7 cellular contexts compared by ENCODE assay signal in the genomic region with DNA sequence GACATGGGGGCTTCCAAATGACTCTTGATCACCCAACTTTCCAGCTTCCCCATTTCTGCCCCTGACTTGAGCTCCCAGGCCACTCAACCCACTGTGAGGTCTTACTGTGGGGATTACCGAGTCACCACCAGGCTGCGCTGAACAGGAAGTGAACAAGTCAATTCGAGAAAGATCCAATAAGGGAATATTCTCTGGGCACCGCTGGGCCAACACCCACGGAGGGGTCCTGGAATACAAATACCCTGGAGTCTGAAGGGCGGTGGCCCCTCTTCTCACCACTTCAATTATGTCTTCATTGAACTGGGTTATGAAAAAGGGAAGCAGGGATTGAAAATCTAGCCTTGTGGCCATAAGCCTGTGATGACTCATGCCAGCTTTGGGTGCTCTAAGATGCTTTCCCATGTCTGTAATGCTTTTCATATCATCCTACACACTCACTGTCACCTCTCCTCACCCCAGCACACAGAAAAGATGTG. TPM values are rescaled to one million over a fixed set of nuclear protein-coding genes. Genes with fewer than 3 reads are reported as not detected.
DNase-seq lines count a peak whose midpoint lies in the region; ATAC-seq and TF ChIP-seq lines count a peak whose summit lies in the region.

No MANE protein-coding gene starts in this region.

- DNase-seq in GM23338 (ENCODE audit: low spot score) (no peak), LHCN-M2 (ENCODE audit: low read depth) (peak; percentile 1), vagina (ENCODE audit: extremely low spot score in 2 of 2) (peak; percentile 61 to 69), NCI-H1417 (lab: John Stamatoyannopoulos, UW) (no peak), cerebellar nuclear complex (lab: John Stamatoyannopoulos, UW) (no peak)
- no peak for DNase-seq in effector memory CD8-positive, alpha-beta T cell

- peaks cover 98% of the 10 kb centered on the region for H3K4me1 ChIP-seq in GM23338 (ENCODE audit: insufficient read depth)
- H3K4me1 ChIP-seq in vagina = peaks cover 27% of the 10 kb centered on the region

- no peak overlapping the region for H3K4me3 ChIP-seq in GM23338
- no peak overlapping the region for H3K4me3 ChIP-seq in vagina

- H3K4me3 Mint-ChIP-seq in GM23338 = peak overlapping the region; percentile 26; the same call in 1 of the 3 replicates
- H3K4me3 Mint-ChIP-seq in effector memory CD8-positive, alpha-beta T cell = no peak overlapping the region

- ATAC-seq in GM18517 (IDR thresholded peaks at IDR 0.05; ENCODE audit: unreplicated experiment) (peak; percentile 94), GM23338 (no peak)
- peak; percentile 29 for ATAC-seq in effector memory CD8-positive, alpha-beta T cell (replicated peaks)

- 0 out of 2 replicates have a peak, but pooled peaks cover 3% of the 10 kb centered on the region for H3K9me2 ChIP-seq in GM23338 (ENCODE audit: insufficient read depth)

- peak overlapping the region; percentile 37; the same call in 1 of the 2 replicates for H3K27ac Mint-ChIP-seq in GM23338
- H3K27ac Mint-ChIP-seq in effector memory CD8-positive, alpha-beta T cell = no peak overlapping the region

- H3K27me3 ChIP-seq in GM23338 (ENCODE audit: insufficient read depth) (no peaks in the 10 kb centered on the region), vagina (no peaks in the 10 kb centered on the region)

- intact Hi-C loops in vagina (cut with DNase I) = no loop called here

- peaks cover 45% of the 10 kb centered on the region for H4K20me1 ChIP-seq in GM23338 (replicated peaks; ENCODE audit: insufficient read depth)

- H3K9me3 ChIP-seq in vagina = no peaks in the 10 kb centered on the region

- no peaks in the 10 kb centered on the region; the same call in 1 of the 2 replicates for H3F3A ChIP-seq in GM23338 (replicated peaks; ENCODE audit: low read depth)

- peaks cover 19% of the 10 kb centered on the region for H3K27me3 Mint-ChIP-seq in GM23338 (ENCODE audit: insufficient read depth, low read depth, poor library complexity)
- peaks cover 23 to 40% of the 10 kb centered on the region in 2 donors for H3K27me3 Mint-ChIP-seq in effector memory CD8-positive, alpha-beta T cell

- H3K36me3 Mint-ChIP-seq in GM23338 (ENCODE audit: low read depth) = peaks cover 37% of the 10 kb centered on the region
- H3K36me3 Mint-ChIP-seq in effector memory CD8-positive, alpha-beta T cell (ENCODE audit: insufficient read depth) = no peaks in the 10 kb centered on the region

- TF ChIP-seq POLR2A in vagina (IDR thresholded peaks at IDR 0.05) = no peak

- H3K27ac ChIP-seq in GM23338 (ENCODE audit: low read depth) = peak overlapping the region; percentile 68; the same call in 1 of the 2 replicates
- H3K27ac ChIP-seq in vagina = peak overlapping the region; percentile 39

- peaks cover 99% of the 10 kb centered on the region for H3K79me2 ChIP-seq in GM23338 (replicated peaks; ENCODE audit: insufficient read depth)

- no peaks in the 10 kb centered on the region for H3K36me3 ChIP-seq in GM23338 (ENCODE audit: insufficient read depth)
- no peaks in the 10 kb centered on the region for H3K36me3 ChIP-seq in vagina

- H3K4me1 Mint-ChIP-seq in GM23338 = peaks cover 80% of the 10 kb centered on the region
- no peaks in the 10 kb centered on the region for H3K4me1 Mint-ChIP-seq in effector memory CD8-positive, alpha-beta T cell (ENCODE audit: low read depth in 2 of 2)

- 0 out of 4 replicates have a peak, but pooled peaks of 1 of the 2 experiments have one; percentile 12 for TF ChIP-seq CTCF in GM23338 (conservative IDR thresholded peaks at IDR 0.05; ENCODE audit: low read depth in 2 of 2)
- no peak for TF ChIP-seq CTCF in vagina (IDR thresholded peaks at IDR 0.05)

- no peak overlapping the region for H2AFZ ChIP-seq in GM23338

- H3K9me3 Mint-ChIP-seq in GM23338 = no peaks in the 10 kb centered on the region
- H3K9me3 Mint-ChIP-seq in effector memory CD8-positive, alpha-beta T cell = no peaks in the 10 kb centered on the region

- H3K4me2 ChIP-seq in GM23338 = peak overlapping the region; percentile 68; the same call in 1 of the 2 replicates

TF ChIP-seq in GM23338, 12 proteins besides CTCF, POLR2A, EP300 and RAD21:
- TF ChIP-seq POLR2AphosphoS5 (IDR thresholded peaks at IDR 0.05; ENCODE audit: low read depth) = no peak
- TF ChIP-seq EZH2phosphoT487 (IDR thresholded peaks at IDR 0.05; ENCODE audit: unreplicated experiment) = no peak
- TF ChIP-seq NANOG (IDR thresholded peaks at IDR 0.05; ENCODE audit: borderline replicate concordance) = no peak
- no peak for TF ChIP-seq STAT1 (IDR thresholded peaks at IDR 0.05; ENCODE audit: unreplicated experiment)
- TF ChIP-seq ZNF114 (CRISPR knock-in tag; IDR thresholded peaks at IDR 0.05) = no peak
- no peak for TF ChIP-seq CREB1 (CRISPR knock-in tag; IDR thresholded peaks at IDR 0.05; ENCODE audit: low read depth)
- TF ChIP-seq ZNF331 (CRISPR knock-in tag; IDR thresholded peaks at IDR 0.05; ENCODE audit: low read depth) = no peak
- TF ChIP-seq, protein P1, sequence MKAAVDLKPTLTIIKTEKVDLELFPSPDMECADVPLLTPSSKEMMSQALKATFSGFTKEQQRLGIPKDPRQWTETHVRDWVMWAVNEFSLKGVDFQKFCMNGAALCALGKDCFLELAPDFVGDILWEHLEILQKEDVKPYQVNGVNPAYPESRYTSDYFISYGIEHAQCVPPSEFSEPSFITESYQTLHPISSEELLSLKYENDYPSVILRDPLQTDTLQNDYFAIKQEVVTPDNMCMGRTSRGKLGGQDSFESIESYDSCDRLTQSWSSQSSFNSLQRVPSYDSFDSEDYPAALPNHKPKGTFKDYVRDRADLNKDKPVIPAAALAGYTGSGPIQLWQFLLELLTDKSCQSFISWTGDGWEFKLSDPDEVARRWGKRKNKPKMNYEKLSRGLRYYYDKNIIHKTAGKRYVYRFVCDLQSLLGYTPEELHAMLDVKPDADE (IDR thresholded peaks at IDR 0.05) = no peak

RNA-seq across cellular contexts. Expression of a gene that starts 37.7 kb away (rescaled TPM):
- total RNA-seq in GM23338 (2014; rRNA removed; shearing (Covaris generic)) = 49.2 and 57.5 TPM in 2 replicates
- polyA plus RNA-seq in GM23338 (2016; fragmentation: Nextera tagmentation; extraction: Ambion mirVana) = 72.5 and 77.6 TPM in 2 replicates
- total RNA-seq in LHCN-M2 (2014; rRNA removed) = 0.11 and 0.13 TPM in 2 replicates
- polyA plus RNA-seq in LHCN-M2 (2012) = 0.12 TPM
- 48.4 TPM for total RNA-seq in vagina

Comparison
In these comparisons a context has a peak if more than half of its experiments do, and no peak if none do; other contexts are left out.
1. DNase-seq: peak in LHCN-M2 (single experiment) and vagina (2 of 2); none in GM23338 (single experiment), effector memory CD8-positive, alpha-beta T cell (0 of 3), NCI-H1417 (0 of 3) and cerebellar nuclear complex (0 of 2).
2. RNA of a gene that starts 37.7 kb away (total RNA-seq): 49.2 to 57.5 TPM in GM23338 and 48.4 TPM in vagina (single experiment); 0.11 to 0.13 TPM in LHCN-M2; every median in the first group is over 10 times any median in the second.